In genomic region chr16:67326115-67326471, GRCh38 we compare ENCODE assay signal across 9 cellular contexts. TPM values are rescaled to one million over a fixed set of nuclear protein-coding genes. Genes with fewer than 3 reads are reported as not detected.
A peak's percentile ranks its signal among the peaks of the same experiment; 100 is the strongest.
DNase-seq lines count a peak whose midpoint lies in the region; ATAC-seq, FAIRE-seq and TF ChIP-seq lines count a peak whose summit lies in the region.
"Had no signal": no experiment of that assay in that cellular context is flagged by ENCODE, and none has a peak within 500 bp of the region (broad histone marks: within the 10 kb centered on the region; RNA-seq: fewer than 3 reads in every experiment).

No MANE protein-coding gene starts in this region.

- H3K36me3 ChIP-seq in HepG2 (replicated peaks in 1 of 2; ENCODE audit: control insufficient read depth in 1 of 2, insufficient read depth in 2 of 2, low read length in 2 of 2): no peaks in the 10 kb centered on the region
- no peaks in the 10 kb centered on the region for H3K36me3 ChIP-seq in stomach smooth muscle (ENCODE audit: control insufficient read depth in 2 of 2, insufficient read depth in 2 of 2, low read length in 2 of 2)
- H3K36me3 ChIP-seq: BLaER1 had no signal

- BruUV-seq in HepG2 (replicated peaks; lab: Mats Ljungman, UMichigan): no TSS peak

- no peaks in the 10 kb centered on the region for H3K36me3 Mint-ChIP-seq in activated CD4-positive, alpha-beta T cell treated with anti-CD3 and anti-CD28 coated beads for 36 hours (ENCODE audit: low read depth)
- no peaks in the 10 kb centered on the region for H3K36me3 Mint-ChIP-seq in activated naive CD8-positive, alpha-beta T cell treated with anti-CD3 and anti-CD28 coated beads, Interleukin-2, amount 10 ng/mL, durations not matched to agents 7 days and 5 days

- POLR2A ChIA-PET in activated CD4-positive, alpha-beta T cell treated with anti-CD3 and anti-CD28 coated beads for 36 hours (lab: Charles Lee): interaction anchor here (0.7 kb wide), 1 partner anchor 36 kb away, joined by 3 read pairs; no protein-coding TSS in a partner anchor
- POLR2A ChIA-PET in activated naive CD8-positive, alpha-beta T cell treated with anti-CD3 and anti-CD28 coated beads, Interleukin-2, amount 10 ng/mL, durations not matched to agents 7 days and 5 days (lab: Charles Lee): interaction anchor here (0.9 kb wide), 1 partner anchor 31 kb away, joined by 5 read pairs; no protein-coding TSS in a partner anchor
- POLR2A ChIA-PET in HepG2 (lab: Yijun Ruan, JAX): interaction anchor here (0.9 to 1.2 kb wide), 3 partner anchors 45 to 155 kb away, joined by 3 read pairs; partner anchors contain the start of genes ATP6V0D1 and HSD11B2

- H3K27me3 ChIP-seq in HepG2 (ENCODE audit: control insufficient read depth in 1 of 2, insufficient read depth in 2 of 2, low read length in 2 of 2): peaks cover 0 to 4% of the 10 kb centered on the region in 2 experiments; a peak in 4 of 5 replicates
- H3K27me3 ChIP-seq in stomach smooth muscle (ENCODE audit: control insufficient read depth in 1 of 2, insufficient read depth in 2 of 2, low read length in 2 of 2): peaks cover 15 to 17% of the 10 kb centered on the region in 2 donors
- H3K27me3 ChIP-seq: BLaER1 had no signal

- TF ChIP-seq POLR2A in HepG2 (IDR thresholded peaks at IDR 0.05; ENCODE audit: insufficient read depth in 1 of 2, low read depth in 2 of 2, low read length in 2 of 2): no peak

- in situ Hi-C loops in HepG2 (cut with HindIII; ENCODE audit: extremely low pct_ligation_motif_present, low pct_unique_long_range_greater_than_20kb): no loop called here

- peaks cover 43% of the 10 kb centered on the region for H3K27me3 Mint-ChIP-seq in activated CD4-positive, alpha-beta T cell treated with anti-CD3 and anti-CD28 coated beads for 36 hours
- peaks cover 55% of the 10 kb centered on the region for H3K27me3 Mint-ChIP-seq in activated naive CD8-positive, alpha-beta T cell treated with anti-CD3 and anti-CD28 coated beads, Interleukin-2, amount 10 ng/mL, durations not matched to agents 7 days and 5 days

- peaks cover 23% of the 10 kb centered on the region for H3K4me1 ChIP-seq in HepG2 (ENCODE audit: insufficient read depth, low read length)
- H3K4me1 ChIP-seq in stomach smooth muscle (ENCODE audit: control insufficient read depth, insufficient read depth, low read length): peaks cover 5% of the 10 kb centered on the region
- H3K4me1 ChIP-seq: BLaER1 had no signal

- ATAC-seq in activated CD4-positive, alpha-beta T cell treated with anti-CD3 and anti-CD28 coated beads for 36 hours: no peak
- ATAC-seq in activated naive CD8-positive, alpha-beta T cell treated with anti-CD3 and anti-CD28 coated beads, Interleukin-2, amount 10 ng/mL, durations not matched to agents 7 days and 5 days (ENCODE audit: low read depth): no peak
- ATAC-seq in HepG2: no peak
- ATAC-seq in HG03159 (IDR thresholded peaks at IDR 0.05; ENCODE audit: unreplicated experiment): no peak

- no peak overlapping the region for H3K27ac ChIP-seq in HepG2 (ENCODE audit: extremely low read length, insufficient read depth, low read length)
- no peak overlapping the region for H3K27ac ChIP-seq in stomach smooth muscle (ENCODE audit: low read length)
- H3K27ac ChIP-seq: BLaER1 had no signal

- peak overlapping the region; percentile 72 for H3K27ac Mint-ChIP-seq in activated CD4-positive, alpha-beta T cell treated with anti-CD3 and anti-CD28 coated beads for 36 hours
- H3K27ac Mint-ChIP-seq in activated naive CD8-positive, alpha-beta T cell treated with anti-CD3 and anti-CD28 coated beads, Interleukin-2, amount 10 ng/mL, durations not matched to agents 7 days and 5 days: peak overlapping the region; percentile 81

- H3K9me3 ChIP-seq in HepG2 (ENCODE audit: low read length): no peaks in the 10 kb centered on the region
- H3K9me3 ChIP-seq in stomach smooth muscle (ENCODE audit: control insufficient read depth in 2 of 2, low read length in 2 of 2): no peaks in the 10 kb centered on the region

- no peaks in the 10 kb centered on the region for H4K20me1 ChIP-seq in HepG2 (ENCODE audit: insufficient read depth, low read length)
- H4K20me1 ChIP-seq: BLaER1 had no signal

- peaks cover 7% of the 10 kb centered on the region for H3K4me1 Mint-ChIP-seq in activated CD4-positive, alpha-beta T cell treated with anti-CD3 and anti-CD28 coated beads for 36 hours
- peaks cover 9% of the 10 kb centered on the region for H3K4me1 Mint-ChIP-seq in activated naive CD8-positive, alpha-beta T cell treated with anti-CD3 and anti-CD28 coated beads, Interleukin-2, amount 10 ng/mL, durations not matched to agents 7 days and 5 days

- TF ChIP-seq EP300 in HepG2 (IDR thresholded peaks at IDR 0.05; ENCODE audit: low read depth in 2 of 2, low read length in 2 of 2) (no peak), HepG2 (CRISPR knock-in tag; IDR thresholded peaks at IDR 0.05; ENCODE audit: borderline replicate concordance) (no peak)

- intact Hi-C loops in activated CD4-positive, alpha-beta T cell treated with anti-CD3 and anti-CD28 coated beads for 36 hours (cut with DNase I, micrococcal nuclease): loop anchor here in 1 of 2 experiments (1.0 kb wide), 1 partner anchor 47 kb away; the partner anchor contains the start of gene PLEKHG4
- intact Hi-C loops in HepG2 (cut with micrococcal nuclease; ENCODE audit: unreplicated experiment): loop anchor here (2.0 kb wide), 2 partner anchors 67 to 91 kb away; partner anchors contain the start of genes TPPP3 and ZDHHC1

- CTCF ChIA-PET in activated CD4-positive, alpha-beta T cell treated with anti-CD3 and anti-CD28 coated beads for 36 hours (lab: Charles Lee): interaction anchor here (0.7 to 4.0 kb wide), 13 partner anchors 13 to 461 kb away, joined by 3 to 19 read pairs (median 3); no protein-coding TSS in a partner anchor
- CTCF ChIA-PET in HepG2 (lab: Yijun Ruan, JAX; ENCODE audit: low intra/inter-chr PET ratio, low total read pairs): interaction anchor here (1.1 to 2.8 kb wide), 4 partner anchors 38 to 140 kb away, joined by 3 to 13 read pairs (median 8); partner anchors contain the start of gene TPPP3

- 28% methylated on average over 11 of the region's 11 CpGs for WGBS in HepG2 (ENCODE audit: low lambda C conversion rate)

- H3K4me2 ChIP-seq in HepG2 (ENCODE audit: low read depth, low read length): peak overlapping the region; percentile 96
- H3K4me2 ChIP-seq: BLaER1 had no signal

- DNase-seq in activated CD4-positive, alpha-beta T cell treated with anti-CD3 and anti-CD28 coated beads for 36 hours: no peak
- no peak for DNase-seq in activated CD4-positive, alpha-beta T cell treated with anti-CD3 and anti-CD28 coated beads for 48 hours
- no peak for DNase-seq in activated naive CD8-positive, alpha-beta T cell treated with anti-CD3 and anti-CD28 coated beads, Interleukin-2, amount 10 ng/mL, durations not matched to agents 7 days and 5 days
- no peak for DNase-seq in HepG2 (ENCODE audit: low spot score)
- DNase-seq in foreskin melanocyte: no peak
- DNase-seq in GM19240 (ENCODE audit: insufficient read length, low spot score): no peak

- FAIRE-seq in HepG2 (lab: Jason Lieb, UNC): no peak

- H3K9ac ChIP-seq in HepG2 (ENCODE audit: insufficient read depth, low read depth, low read length) (peak overlapping the region; percentile 49), stomach smooth muscle (ENCODE audit: low read length in 2 of 2) (peak overlapping the region in 1 of 2 donors; percentile 42)
- H3K9ac ChIP-seq: BLaER1 had no signal

- no peak overlapping the region for H2AFZ ChIP-seq in HepG2 (ENCODE audit: low read length)

- H3K4me3 ChIP-seq in HepG2 (replicated peaks in 1 of 3; ENCODE audit: insufficient read depth in 1 of 3, low read depth in 2 of 3, low read length in 3 of 3) (peak overlapping the region; percentile 53 to 73 (median 59)), stomach smooth muscle (ENCODE audit: low read length in 2 of 2) (peak overlapping the region; percentile 25 to 69)
- H3K4me3 ChIP-seq: BLaER1 had no signal

- TF ChIP-seq RAD21 in HepG2 (CRISPR knock-in tag; IDR thresholded peaks at IDR 0.05): no peak

- no peak for TF ChIP-seq CTCF in HepG2 (CRISPR knock-in tag; IDR thresholded peaks at IDR 0.05)

- peak overlapping the region; percentile 76 for H3K4me3 Mint-ChIP-seq in activated CD4-positive, alpha-beta T cell treated with anti-CD3 and anti-CD28 coated beads for 36 hours
- H3K4me3 Mint-ChIP-seq in activated naive CD8-positive, alpha-beta T cell treated with anti-CD3 and anti-CD28 coated beads, Interleukin-2, amount 10 ng/mL, durations not matched to agents 7 days and 5 days: peak overlapping the region; percentile 93

- no peaks in the 10 kb centered on the region for H3K79me2 ChIP-seq in HepG2 (ENCODE audit: insufficient read depth, low read length)

- no peaks in the 10 kb centered on the region for H3K9me3 Mint-ChIP-seq in activated CD4-positive, alpha-beta T cell treated with anti-CD3 and anti-CD28 coated beads for 36 hours (ENCODE audit: low read depth)
- no peaks in the 10 kb centered on the region for H3K9me3 Mint-ChIP-seq in activated naive CD8-positive, alpha-beta T cell treated with anti-CD3 and anti-CD28 coated beads, Interleukin-2, amount 10 ng/mL, durations not matched to agents 7 days and 5 days

RNA-seq across cellular contexts. Expression of gene KCTD19, which starts 0.4 kb away (rescaled TPM):
- 1 to 10 TPM; 1.8 to 2.0 TPM for total RNA-seq in activated CD4-positive, alpha-beta T cell treated with anti-CD3 and anti-CD28 coated beads for 36 hours
- 1 to 10 TPM; 1.2 to 1.6 TPM for total RNA-seq in activated naive CD8-positive, alpha-beta T cell treated with anti-CD3 and anti-CD28 coated beads, Interleukin-2, amount 10 ng/mL, durations not matched to agents 7 days and 5 days
- not detected in 2 replicates for total RNA-seq in HepG2 (2016; rRNA removed; fragmentation: Illumina TruSeq; extraction: Trizol)
- total RNA-seq in HepG2 (2016; cell fraction: cytosol; rRNA removed; fragmentation: Illumina TruSeq; extraction: Trizol; ENCODE audit: low read depth): 0.10 TPM in 1 of 2 replicates, not detected in the other
- total RNA-seq in HepG2 (2016; cell fraction: insoluble cytoplasmic fraction; rRNA removed; fragmentation: Illumina TruSeq; extraction: Trizol): not detected in 2 replicates
- 0.21 TPM in 1 of 2 replicates, not detected in the other for total RNA-seq in HepG2 (2016; cell fraction: membrane; rRNA removed; fragmentation: Illumina TruSeq; extraction: Trizol)
- total RNA-seq in HepG2 (2016; cell fraction: nucleus; rRNA removed; fragmentation: Illumina TruSeq; extraction: Trizol): not detected in 2 replicates
- 0.16 TPM in 1 of 2 replicates, not detected in the other for polyA plus RNA-seq in HepG2 (2011; rRNA removed)
- polyA plus RNA-seq in HepG2 (2011; cell fraction: cytosol; rRNA removed): not detected in 2 replicates
- polyA plus RNA-seq in HepG2 (2011; cell fraction: nucleus; rRNA removed): 0.13 and 0.21 TPM in 2 replicates
- 0.04 and 0.20 TPM in 2 replicates for polyA plus RNA-seq in HepG2 (2012)
- polyA plus RNA-seq in HepG2 (2016; cell fraction: cytosol; fragmentation: Illumina TruSeq; extraction: Trizol; ENCODE audit: low read depth): not detected in 2 replicates
- polyA plus RNA-seq in HepG2 (2016; cell fraction: insoluble cytoplasmic fraction; fragmentation: Illumina TruSeq; extraction: Trizol; ENCODE audit: low read depth): not detected in 2 replicates
- polyA plus RNA-seq in HepG2 (2016; cell fraction: membrane; fragmentation: Illumina TruSeq; extraction: Trizol; ENCODE audit: low read depth): not detected in 2 replicates
- polyA plus RNA-seq in HepG2 (2016; cell fraction: nucleus; fragmentation: Illumina TruSeq; extraction: Trizol; ENCODE audit: insufficient read depth, low read depth): not detected in 2 replicates
- 0.72 TPM in 1 of 2 replicates, not detected in the other for polyA minus RNA-seq in HepG2 (2011; rRNA and poly(A)+ RNA removed; ENCODE audit: low replicate concordance)
- polyA minus RNA-seq in HepG2 (2011; cell fraction: cytosol; rRNA and poly(A)+ RNA removed): not detected in 2 replicates
- polyA minus RNA-seq in HepG2 (2011; cell fraction: nucleus; rRNA and poly(A)+ RNA removed): 0.12 and 0.13 TPM in 2 replicates

RNA-seq across cellular contexts. Expression of gene LRRC36, which starts 0.5 kb away (rescaled TPM):
- total RNA-seq in activated CD4-positive, alpha-beta T cell treated with anti-CD3 and anti-CD28 coated beads for 36 hours: under 1 TPM; 0.51 to 0.66 TPM
- total RNA-seq in activated naive CD8-positive, alpha-beta T cell treated with anti-CD3 and anti-CD28 coated beads, Interleukin-2, amount 10 ng/mL, durations not matched to agents 7 days and 5 days: under 1 TPM; 0.28 to 0.64 TPM
- 0.13 and 0.15 TPM in 2 replicates for total RNA-seq in HepG2 (2016; rRNA removed; fragmentation: Illumina TruSeq; extraction: Trizol)
- total RNA-seq in HepG2 (2016; cell fraction: cytosol; rRNA removed; fragmentation: Illumina TruSeq; extraction: Trizol; ENCODE audit: low read depth): 0.71 and 0.79 TPM in 2 replicates
- total RNA-seq in HepG2 (2016; cell fraction: insoluble cytoplasmic fraction; rRNA removed; fragmentation: Illumina TruSeq; extraction: Trizol): 0.06 TPM in 1 of 2 replicates, not detected in the other
- total RNA-seq in HepG2 (2016; cell fraction: membrane; rRNA removed; fragmentation: Illumina TruSeq; extraction: Trizol): 0.15 and 0.21 TPM in 2 replicates
- not detected in 2 replicates for total RNA-seq in HepG2 (2016; cell fraction: nucleus; rRNA removed; fragmentation: Illumina TruSeq; extraction: Trizol)
- polyA plus RNA-seq in HepG2 (2011; rRNA removed): 0.12 and 0.16 TPM in 2 replicates
- polyA plus RNA-seq in HepG2 (2011; cell fraction: cytosol; rRNA removed): 0.08 and 0.10 TPM in 2 replicates
- polyA plus RNA-seq in HepG2 (2011; cell fraction: nucleus; rRNA removed): 0.21 and 0.24 TPM in 2 replicates
- 0.19 and 0.27 TPM in 2 replicates for polyA plus RNA-seq in HepG2 (2012)
- polyA plus RNA-seq in HepG2 (2016; cell fraction: cytosol; fragmentation: Illumina TruSeq; extraction: Trizol; ENCODE audit: low read depth): 0.07 and 0.11 TPM in 2 replicates
- polyA plus RNA-seq in HepG2 (2016; cell fraction: insoluble cytoplasmic fraction; fragmentation: Illumina TruSeq; extraction: Trizol; ENCODE audit: low read depth): 0.14 TPM in 1 of 2 replicates, not detected in the other
- polyA plus RNA-seq in HepG2 (2016; cell fraction: membrane; fragmentation: Illumina TruSeq; extraction: Trizol; ENCODE audit: low read depth): not detected in 2 replicates
- 0.59 TPM in 1 of 2 replicates, not detected in the other for polyA plus RNA-seq in HepG2 (2016; cell fraction: nucleus; fragmentation: Illumina TruSeq; extraction: Trizol; ENCODE audit: insufficient read depth, low read depth)
- polyA minus RNA-seq in HepG2 (2011; rRNA and poly(A)+ RNA removed; ENCODE audit: low replicate concordance): not detected in 2 replicates
- polyA minus RNA-seq in HepG2 (2011; cell fraction: cytosol; rRNA and poly(A)+ RNA removed): not detected in 2 replicates
- not detected in 2 replicates for polyA minus RNA-seq in HepG2 (2011; cell fraction: nucleus; rRNA and poly(A)+ RNA removed)

RNA-seq across cellular contexts. Expression of gene PLEKHG4, which starts 46.8 kb away (rescaled TPM):
- total RNA-seq in activated CD4-positive, alpha-beta T cell treated with anti-CD3 and anti-CD28 coated beads for 36 hours: 10 to 100 TPM; 21.1 to 23.1 TPM
- total RNA-seq in activated naive CD8-positive, alpha-beta T cell treated with anti-CD3 and anti-CD28 coated beads, Interleukin-2, amount 10 ng/mL, durations not matched to agents 7 days and 5 days: 10 to 100 TPM; 15.7 to 18.2 TPM
- 9.0 and 13.6 TPM in 2 replicates for total RNA-seq in HepG2 (2016; rRNA removed; fragmentation: Illumina TruSeq; extraction: Trizol)
- 1.0 and 1.9 TPM in 2 replicates for total RNA-seq in HepG2 (2016; cell fraction: cytosol; rRNA removed; fragmentation: Illumina TruSeq; extraction: Trizol; ENCODE audit: low read depth)
- 8.8 and 11.1 TPM in 2 replicates for total RNA-seq in HepG2 (2016; cell fraction: insoluble cytoplasmic fraction; rRNA removed; fragmentation: Illumina TruSeq; extraction: Trizol)
- 2.5 and 2.8 TPM in 2 replicates for total RNA-seq in HepG2 (2016; cell fraction: membrane; rRNA removed; fragmentation: Illumina TruSeq; extraction: Trizol)
- 13.6 and 15.4 TPM in 2 replicates for total RNA-seq in HepG2 (2016; cell fraction: nucleus; rRNA removed; fragmentation: Illumina TruSeq; extraction: Trizol)
- 7.1 and 13.6 TPM in 2 replicates for polyA plus RNA-seq in HepG2 (2011; rRNA removed)
- polyA plus RNA-seq in HepG2 (2011; cell fraction: cytosol; rRNA removed): 3.8 and 5.1 TPM in 2 replicates
- polyA plus RNA-seq in HepG2 (2011; cell fraction: nucleus; rRNA removed): 65.5 and 71.7 TPM in 2 replicates
- polyA plus RNA-seq in HepG2 (2012): 4.8 and 7.4 TPM in 2 replicates
- polyA plus RNA-seq in HepG2 (2016; cell fraction: cytosol; fragmentation: Illumina TruSeq; extraction: Trizol; ENCODE audit: low read depth): 0.52 and 0.53 TPM in 2 replicates
- polyA plus RNA-seq in HepG2 (2016; cell fraction: insoluble cytoplasmic fraction; fragmentation: Illumina TruSeq; extraction: Trizol; ENCODE audit: low read depth): 5.8 and 6.5 TPM in 2 replicates
- polyA plus RNA-seq in HepG2 (2016; cell fraction: membrane; fragmentation: Illumina TruSeq; extraction: Trizol; ENCODE audit: low read depth): 1.3 TPM in 2 replicates
- polyA plus RNA-seq in HepG2 (2016; cell fraction: nucleus; fragmentation: Illumina TruSeq; extraction: Trizol; ENCODE audit: insufficient read depth, low read depth): 33.1 and 40.1 TPM in 2 replicates
- polyA minus RNA-seq in HepG2 (2011; rRNA and poly(A)+ RNA removed; ENCODE audit: low replicate concordance): 17.3 and 27.5 TPM in 2 replicates
- 3.0 and 10.6 TPM in 2 replicates for polyA minus RNA-seq in HepG2 (2011; cell fraction: cytosol; rRNA and poly(A)+ RNA removed)
- polyA minus RNA-seq in HepG2 (2011; cell fraction: nucleus; rRNA and poly(A)+ RNA removed): 8.5 and 10.2 TPM in 2 replicates
